Comparison of ENCODE assay signal across 1 cellular context in the genomic region with DNA sequence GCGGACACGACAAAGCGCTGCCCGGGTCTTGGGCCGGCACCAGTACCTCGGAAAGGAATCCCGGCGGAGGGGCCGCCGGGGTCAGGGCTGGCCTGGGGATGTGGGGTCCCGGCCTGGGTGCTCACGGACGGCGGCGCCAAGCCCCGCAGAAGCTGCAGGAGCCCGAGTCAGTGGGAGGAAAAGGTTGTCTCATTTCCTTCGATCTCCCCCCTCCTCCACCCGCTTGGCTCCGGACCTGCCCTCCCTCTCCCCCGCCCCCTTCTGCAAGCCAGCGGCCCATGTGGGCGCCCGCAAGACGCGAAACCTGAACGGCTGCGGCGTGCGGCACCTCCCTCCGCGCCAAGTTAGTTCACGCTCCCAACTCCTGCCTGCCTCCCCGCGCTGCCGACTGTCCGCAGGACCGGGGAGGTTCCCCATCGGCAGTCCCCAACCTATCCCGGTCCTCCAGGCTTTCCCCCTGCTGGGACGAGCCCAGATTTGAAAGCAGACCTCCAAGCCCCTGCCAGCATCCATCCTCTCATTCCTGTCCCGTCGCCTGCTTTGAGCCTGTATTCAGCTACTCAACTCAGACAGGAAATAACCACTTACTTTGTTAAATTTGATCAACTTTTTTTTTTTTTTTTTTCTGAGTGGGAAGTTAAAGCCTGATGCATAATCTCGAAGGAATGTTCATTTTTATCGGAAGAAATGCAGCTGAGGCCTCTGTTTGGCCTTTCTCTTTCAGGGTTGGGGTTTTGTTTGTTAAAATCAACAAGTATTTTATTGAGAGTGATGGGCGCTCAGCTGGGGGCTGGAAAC.
TF ChIP-seq lines count a peak whose summit lies in the region.

A gene with protein sequence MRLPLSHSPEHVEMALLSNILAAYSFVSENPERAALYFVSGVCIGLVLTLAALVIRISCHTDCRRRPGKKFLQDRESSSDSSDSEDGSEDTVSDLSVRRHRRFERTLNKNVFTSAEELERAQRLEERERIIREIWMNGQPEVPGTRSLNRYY (minus strand): TSS at position 172 of the 798 bp plus-strand sequence. CDS start 42,799 bp downstream, outside the sequence.

TF ChIP-seq in H1, 55 proteins besides CTCF, POLR2A, EP300 and RAD21:
- TF ChIP-seq TAF7 (optimal IDR thresholded peaks at IDR 0.05; ENCODE audit: borderline replicate concordance, low read depth, low read length) (no peak), TBP (IDR thresholded peaks at IDR 0.05; ENCODE audit: low read depth, low read length) (peak; percentile 31; the same call in 1 of the 2 replicates), RFX5 (IDR thresholded peaks at IDR 0.05; ENCODE audit: borderline replicate concordance, low read depth, low read length) (no peak), KDM5A (IDR thresholded peaks at IDR 0.05; ENCODE audit: low read length) (no peak), NRF1 (IDR thresholded peaks at IDR 0.05; ENCODE audit: low read depth, low read length) (no peak), KDM4A (IDR thresholded peaks at IDR 0.05; ENCODE audit: low read depth, low read length, severe bottlenecking) (peak; percentile 32), SP2 (IDR thresholded peaks at IDR 0.05; ENCODE audit: low read length) (no peak), CHD2 (IDR thresholded peaks at IDR 0.05; ENCODE audit: low read length) (no peak), SIN3A (conservative IDR thresholded peaks at IDR 0.05 in 1 of 2, IDR thresholded peaks at IDR 0.05 in 1 of 2; ENCODE audit: low read depth in 1 of 2, low read length in 2 of 2) (0 out of 4 replicates have a peak, but pooled peaks of 1 of the 2 experiments have one; percentile 17), SRF (IDR thresholded peaks at IDR 0.05; ENCODE audit: low read depth, low read length) (no peak), TAF1 (IDR thresholded peaks at IDR 0.05; ENCODE audit: low read depth, low read length) (peak; percentile 34; the same call in 1 of the 2 replicates), ASH2L (IDR thresholded peaks at IDR 0.05; ENCODE audit: low read length) (peak; percentile 32), CBX5 (IDR thresholded peaks at IDR 0.05; ENCODE audit: low read depth, low read length) (no peak)
- TF ChIP-seq, protein P1, sequence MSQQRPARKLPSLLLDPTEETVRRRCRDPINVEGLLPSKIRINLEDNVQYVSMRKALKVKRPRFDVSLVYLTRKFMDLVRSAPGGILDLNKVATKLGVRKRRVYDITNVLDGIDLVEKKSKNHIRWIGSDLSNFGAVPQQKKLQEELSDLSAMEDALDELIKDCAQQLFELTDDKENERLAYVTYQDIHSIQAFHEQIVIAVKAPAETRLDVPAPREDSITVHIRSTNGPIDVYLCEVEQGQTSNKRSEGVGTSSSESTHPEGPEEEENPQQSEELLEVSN (IDR thresholded peaks at IDR 0.05), result no peak
- TF ChIP-seq, protein P2, sequence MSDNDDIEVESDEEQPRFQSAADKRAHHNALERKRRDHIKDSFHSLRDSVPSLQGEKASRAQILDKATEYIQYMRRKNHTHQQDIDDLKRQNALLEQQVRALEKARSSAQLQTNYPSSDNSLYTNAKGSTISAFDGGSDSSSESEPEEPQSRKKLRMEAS (IDR thresholded peaks at IDR 0.05), result peak; percentile 56; the same call in 1 of the 2 replicates
TF ChIP-seq in H1: peak in this region for 6.
